24 cellular contexts compared by ENCODE assay signal in the genomic region with DNA sequence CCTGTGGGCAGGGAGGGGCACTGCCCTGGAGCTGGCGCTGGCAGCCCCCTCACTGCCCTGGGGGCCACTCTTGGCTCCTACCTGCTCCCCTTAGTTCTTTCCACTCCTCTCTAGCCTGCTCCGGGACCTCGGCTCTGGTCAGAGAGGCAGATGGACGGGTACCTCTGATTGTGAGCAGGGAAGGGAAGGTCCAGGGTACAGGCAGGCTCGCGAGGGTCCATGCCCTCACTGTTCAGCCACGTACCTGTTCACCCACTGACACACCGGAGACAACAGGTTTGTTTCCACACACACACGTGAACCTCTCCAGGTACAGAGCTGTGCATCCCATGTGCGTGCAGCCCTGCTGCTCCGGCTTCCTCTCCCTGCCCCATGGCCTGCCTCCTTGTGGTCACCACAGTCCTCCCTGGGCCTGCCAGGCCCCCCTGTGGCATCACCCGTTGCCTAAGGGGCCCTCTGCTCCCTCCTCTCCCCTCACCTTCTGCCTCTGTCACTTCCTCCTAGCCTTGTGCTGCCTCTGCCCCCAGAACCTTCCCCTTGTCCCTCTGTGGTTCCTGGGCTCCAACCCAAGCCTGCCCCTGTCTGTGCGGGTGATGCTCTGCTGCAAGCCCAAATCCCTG. TPM values are rescaled to one million over a fixed set of nuclear protein-coding genes. Genes with fewer than 3 reads are reported as not detected.
DNase-seq lines count a peak whose midpoint lies in the region; ATAC-seq, FAIRE-seq and TF ChIP-seq lines count a peak whose summit lies in the region.
"Had no signal": no experiment of that assay in that cellular context is flagged by ENCODE, and none has a peak within 500 bp of the region (broad histone marks: within the 10 kb centered on the region; RNA-seq: fewer than 3 reads in every experiment).

No MANE protein-coding gene starts in this region.

- no peak for TF ChIP-seq CTCF in heart left ventricle (IDR thresholded peaks at IDR 0.05)
- no peak for TF ChIP-seq CTCF in heart right ventricle (IDR thresholded peaks at IDR 0.05)
- TF ChIP-seq CTCF in RWPE2 (IDR thresholded peaks at IDR 0.05; ENCODE audit: poor library complexity, severe bottlenecking), result no peak
- peak; percentile 1 for TF ChIP-seq CTCF in epithelial cell of esophagus (IDR thresholded peaks at IDR 0.05; ENCODE audit: insufficient read depth, low read depth, low read length, missing control alignments)
- TF ChIP-seq CTCF in transverse colon (IDR thresholded peaks at IDR 0.05), result no peak

- no peak overlapping the region for H3K4me3 ChIP-seq in heart left ventricle
- no peak overlapping the region for H3K4me3 ChIP-seq in heart right ventricle
- no peak overlapping the region for H3K4me3 ChIP-seq in RWPE2 (ENCODE audit: severe bottlenecking)
- no peak overlapping the region for H3K4me3 ChIP-seq in epithelial cell of esophagus (ENCODE audit: low read length)
- no peak overlapping the region for H3K4me3 ChIP-seq in Karpas-422 (ENCODE audit: low read length)
- H3K4me3 ChIP-seq in transverse colon, result no peak overlapping the region
- H3K4me3 ChIP-seq: GM23338, PC-9 had no signal

- DNase-seq in heart left ventricle, result peak in 3 of 5 donors; percentile 7 to 18 (median 15)
- no peak for DNase-seq in heart right ventricle
- peak; percentile 83 for DNase-seq in RWPE2 (ENCODE audit: low spot score)
- DNase-seq in epithelial cell of esophagus (ENCODE audit: low read depth), result no peak
- DNase-seq in Karpas-422, result no peak
- DNase-seq in transverse colon, result no peak
- no peak for DNase-seq in GM19239 (ENCODE audit: insufficient read length, low spot score)
- DNase-seq: 8988T; BE2C; CD4-positive, CD25-positive, alpha-beta regulatory T cell; COR-L47; DMS 273 treated with DMSO at 0.1 percent for 48 hours; GDM1; IMR-90; NCI-H1048; NCI-H1436; NCI-H1930; NCI-H226; NCI-H524; PC-9 had no signal

- no peak for TF ChIP-seq EP300 in transverse colon (IDR thresholded peaks at IDR 0.05; ENCODE audit: low read depth)

- H3K9me2 ChIP-seq in Karpas-422 (replicated peaks; ENCODE audit: insufficient read depth, low read length), result no peaks in the 10 kb centered on the region

- peaks cover 0 to 54% (median 9%) of the 10 kb centered on the region in 12 donors for H3K4me1 ChIP-seq in heart left ventricle
- H3K4me1 ChIP-seq in heart right ventricle, result peaks cover 4 to 48% (median 15%) of the 10 kb centered on the region in 9 donors
- no peaks in the 10 kb centered on the region for H3K4me1 ChIP-seq in RWPE2 (ENCODE audit: insufficient read depth, poor library complexity, severe bottlenecking)
- no peaks in the 10 kb centered on the region for H3K4me1 ChIP-seq in Karpas-422 (ENCODE audit: low read length)
- H3K4me1 ChIP-seq in transverse colon, result peaks cover 5 to 11% (median 9%) of the 10 kb centered on the region in 4 donors

- H3K79me2 ChIP-seq in Karpas-422 (ENCODE audit: low read length), result no peaks in the 10 kb centered on the region

- H4K20me1 ChIP-seq in Karpas-422 (ENCODE audit: insufficient read depth, low read depth, low read length), result no peaks in the 10 kb centered on the region

- FAIRE-seq in GM19239 (lab: Jason Lieb, UNC), result no peak

- no peak overlapping the region for H3K4me2 ChIP-seq in Karpas-422 (ENCODE audit: low read depth, low read length, poor library complexity, severe bottlenecking)
- H3K4me2 ChIP-seq: GM23338, PC-9 had no signal

- H2AFZ ChIP-seq in Karpas-422 (ENCODE audit: low read length), result no peak overlapping the region
- H2AFZ ChIP-seq: GM23338, PC-9 had no signal

- H3K27ac ChIP-seq in heart left ventricle, result no peak overlapping the region
- no peak overlapping the region for H3K27ac ChIP-seq in heart right ventricle
- H3K27ac ChIP-seq in RWPE2 (ENCODE audit: poor library complexity, severe bottlenecking), result no peak overlapping the region
- no peak overlapping the region for H3K27ac ChIP-seq in Karpas-422 (ENCODE audit: low read length)
- H3K27ac ChIP-seq in transverse colon, result no peak overlapping the region
- H3K27ac ChIP-seq: PC-9 had no signal

- H3K36me3 ChIP-seq in heart left ventricle (peaks cover 0 to 3% (median 0%) of the 10 kb centered on the region in 9 donors), heart right ventricle (peaks cover 0 to 8% (median 0%) of the 10 kb centered on the region in 9 donors), RWPE2 (ENCODE audit: low read depth) (no peaks in the 10 kb centered on the region), Karpas-422 (ENCODE audit: insufficient read depth, low read length) (no peaks in the 10 kb centered on the region), transverse colon (no peaks in the 10 kb centered on the region)
- H3K36me3 ChIP-seq: BE2C had no signal

- intact Hi-C loops in heart left ventricle (cut with DNase I), result loop anchor here in 4 of 10 donors (5.0 kb wide), 2 partner anchors 33 to 43 kb away; no protein-coding TSS in a partner anchor
- intact Hi-C loops in heart right ventricle (cut with DNase I), result loop anchor here in 1 of 10 donors (5.0 kb wide), 1 partner anchor 48 kb away; no protein-coding TSS in a partner anchor
- intact Hi-C loops in transverse colon (cut with DNase I; ENCODE audit: low total_unique reads), result loop anchor here (2.0 kb wide), 1 partner anchor 20 kb away; no protein-coding TSS in a partner anchor

- H3K27me3 ChIP-seq in heart left ventricle, result peaks cover 0 to 31% (median 6%) of the 10 kb centered on the region in 9 donors
- peaks cover 0 to 47% (median 27%) of the 10 kb centered on the region in 7 donors for H3K27me3 ChIP-seq in heart right ventricle
- H3K27me3 ChIP-seq in RWPE2 (ENCODE audit: insufficient read depth, poor library complexity, severe bottlenecking), result peaks cover 36% of the 10 kb centered on the region
- H3K27me3 ChIP-seq in Karpas-422 (ENCODE audit: low read length), result no peaks in the 10 kb centered on the region
- H3K27me3 ChIP-seq in transverse colon, result peaks cover 53% of the 10 kb centered on the region

- no peak overlapping the region for H3K9ac ChIP-seq in Karpas-422 (ENCODE audit: low read length)

- H3K9me3 ChIP-seq in heart left ventricle (no peaks in the 10 kb centered on the region), heart right ventricle (no peaks in the 10 kb centered on the region), RWPE2 (ENCODE audit: severe bottlenecking) (no peaks in the 10 kb centered on the region), Karpas-422 (ENCODE audit: low read length) (no peaks in the 10 kb centered on the region), transverse colon (no peaks in the 10 kb centered on the region)
- H3K9me3 ChIP-seq: BE2C had no signal

- 85 to 93% (median 91%) methylated on average over 13 of the region's 13 CpGs for WGBS in heart left ventricle, 4 donors
- 87 to 93% methylated on average over 13 of the region's 13 CpGs for WGBS in heart right ventricle, 2 donors
- WGBS in transverse colon (ENCODE audit: low coverage in 1 of 2), 2 donors, result 80 to 100% methylated on average over 1 to 13 of the region's 13 CpGs

- ATAC-seq in heart left ventricle (no peak), heart right ventricle (no peak), RWPE2 (ENCODE audit: low read depth) (peak; percentile 3; the same call in 2 of the 3 replicates), SK-N-SH treated with all-trans-retinoic acid at 6 μM for 48 hours (no peak)
- ATAC-seq: GM23338 had no signal

- in situ Hi-C loops in transverse colon (cut with MboI; ENCODE audit: low pct_ligation_motif_present in 1 of 4, low pct_unique_long_range_greater_than_20kb in 1 of 4, low sequenced_read_pairs in 3 of 4), result no loop called here

- no peak for TF ChIP-seq POLR2A in heart left ventricle (IDR thresholded peaks at IDR 0.05)
- no peak for TF ChIP-seq POLR2A in transverse colon (IDR thresholded peaks at IDR 0.05)

TF ChIP-seq in SK-N-SH treated with all-trans-retinoic acid at 6 μM for 48 hours, 23 proteins besides CTCF, POLR2A, EP300 and RAD21 (continues in another document):
- TF ChIP-seq OSR1 (CRISPR knock-in tag; IDR thresholded peaks at IDR 0.05) (no peak), BACH2 (CRISPR knock-in tag; IDR thresholded peaks at IDR 0.05; ENCODE audit: borderline replicate concordance) (no peak), ZNF70 (CRISPR knock-in tag; IDR thresholded peaks at IDR 0.05) (no peak), ZFP30 (CRISPR knock-in tag; IDR thresholded peaks at IDR 0.05) (no peak), GLIS3 (CRISPR knock-in tag; IDR thresholded peaks at IDR 0.05) (no peak), SNAI2 (CRISPR knock-in tag; IDR thresholded peaks at IDR 0.05) (no peak)
- TF ChIP-seq, protein P1, sequence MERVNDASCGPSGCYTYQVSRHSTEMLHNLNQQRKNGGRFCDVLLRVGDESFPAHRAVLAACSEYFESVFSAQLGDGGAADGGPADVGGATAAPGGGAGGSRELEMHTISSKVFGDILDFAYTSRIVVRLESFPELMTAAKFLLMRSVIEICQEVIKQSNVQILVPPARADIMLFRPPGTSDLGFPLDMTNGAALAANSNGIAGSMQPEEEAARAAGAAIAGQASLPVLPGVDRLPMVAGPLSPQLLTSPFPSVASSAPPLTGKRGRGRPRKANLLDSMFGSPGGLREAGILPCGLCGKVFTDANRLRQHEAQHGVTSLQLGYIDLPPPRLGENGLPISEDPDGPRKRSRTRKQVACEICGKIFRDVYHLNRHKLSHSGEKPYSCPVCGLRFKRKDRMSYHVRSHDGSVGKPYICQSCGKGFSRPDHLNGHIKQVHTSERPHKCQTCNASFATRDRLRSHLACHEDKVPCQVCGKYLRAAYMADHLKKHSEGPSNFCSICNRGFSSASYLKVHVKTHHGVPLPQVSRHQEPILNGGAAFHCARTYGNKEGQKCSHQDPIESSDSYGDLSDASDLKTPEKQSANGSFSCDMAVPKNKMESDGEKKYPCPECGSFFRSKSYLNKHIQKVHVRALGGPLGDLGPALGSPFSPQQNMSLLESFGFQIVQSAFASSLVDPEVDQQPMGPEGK (CRISPR knock-in tag; IDR thresholded peaks at IDR 0.05; ENCODE audit: borderline replicate concordance), result no peak

RNA-seq across cellular contexts. Expression of a gene that starts 2.3 kb away (rescaled TPM):
- 1 to 10 TPM in 8 of 9 donors, under 1 TPM in 1; 0.24 to 9.3 (median 2.2) TPM for total RNA-seq in heart left ventricle
- 1 to 10 TPM; 1.2 to 3.3 TPM for polyA plus RNA-seq in heart left ventricle
- 1 to 10 TPM in 8 of 10 donors, under 1 TPM in 2; 0.20 to 5.3 (median 2.8) TPM for total RNA-seq in heart right ventricle
- 1 to 10 TPM; 2.1 to 6.4 TPM for polyA plus RNA-seq in heart right ventricle
- total RNA-seq in Karpas-422 (2014; rRNA removed; shearing (Covaris generic); ENCODE audit: low replicate concordance), result not detected in 2 replicates
- total RNA-seq in transverse colon, result 1 to 10 TPM in 2 of 4 donors, under 1 TPM in 2; 0.40 to 1.5 (median 0.90) TPM
- total RNA-seq: CD4-positive, CD25-positive, alpha-beta regulatory T cell; HT-29; MCF 10A; PC-9 had no signal
- polyA plus RNA-seq: CD4-positive, CD25-positive, alpha-beta regulatory T cell had no signal

RNA-seq across cellular contexts. Expression of a gene that starts 23.7 kb away (rescaled TPM):
- total RNA-seq in heart left ventricle, result 10 to 100 TPM; 13.2 to 24.1 (median 19.0) TPM
- polyA plus RNA-seq in heart left ventricle, result 10 to 100 TPM; 12.8 to 23.1 TPM
- total RNA-seq in heart right ventricle, result 10 to 100 TPM; 12.5 to 26.5 (median 18.2) TPM
- 10 to 100 TPM; 11.1 to 45.5 TPM for polyA plus RNA-seq in heart right ventricle
- total RNA-seq in Karpas-422 (2014; rRNA removed; shearing (Covaris generic); ENCODE audit: low replicate concordance), result not detected in 2 replicates
- 100 to 1,000 TPM in 2 of 4 donors, 10 to 100 TPM in 2; 96.9 to 263 (median 134) TPM for total RNA-seq in transverse colon

RNA-seq across cellular contexts. Expression of a gene that starts 46.8 kb away (rescaled TPM):
- 10 to 100 TPM; 26.3 to 43.9 (median 33.1) TPM for total RNA-seq in heart left ventricle
- 10 to 100 TPM; 10.9 to 17.2 TPM for polyA plus RNA-seq in heart left ventricle
- 10 to 100 TPM; 26.2 to 51.8 (median 31.0) TPM for total RNA-seq in heart right ventricle
- polyA plus RNA-seq in heart right ventricle, result 10 to 100 TPM in 1 of 2 donors, 1 to 10 TPM in 1; 6.5 to 20.6 TPM
- 4.9 and 5.9 TPM in 2 replicates for total RNA-seq in Karpas-422 (2014; rRNA removed; shearing (Covaris generic); ENCODE audit: low replicate concordance)
- 10 to 100 TPM; 22.7 to 34.8 (median 26.4) TPM for total RNA-seq in transverse colon

Comparison
In these comparisons a context has a peak if more than half of its experiments do, and no peak if none do; other contexts are left out.
1. DNase-seq: peak in heart left ventricle (3 of 5) and RWPE2 (single experiment); none in heart right ventricle (0 of 2), epithelial cell of esophagus (single experiment), Karpas-422 (single experiment), transverse colon (single experiment) and GM19239 (single experiment).
2. RNA of a gene that starts 23.7 kb away (total RNA-seq): 96.9 to 263 TPM in transverse colon, 13.2 to 24.1 TPM in heart left ventricle and 12.5 to 26.5 TPM in heart right ventricle; not detected in Karpas-422; every median in the first group is over 10 times any median in the second.